10 cellular contexts compared by ENCODE assay signal in genomic region chr19:8575467-8575997, GRCh38. TPM values are rescaled to one million over a fixed set of nuclear protein-coding genes. Genes with fewer than 3 reads are reported as not detected.
DNase-seq lines count a peak whose midpoint lies in the region; ATAC-seq and TF ChIP-seq lines count a peak whose summit lies in the region.
"Had no signal": no experiment of that assay in that cellular context is flagged by ENCODE, and none has a peak within 500 bp of the region (broad histone marks: within the 10 kb centered on the region; RNA-seq: fewer than 3 reads in every experiment).

No MANE protein-coding gene starts in this region.

- H3F3A ChIP-seq in PC-3 (ENCODE audit: low read length, unreplicated experiment) (no peaks in the 10 kb centered on the region), smooth muscle cell (ENCODE audit: low read depth) (no peaks in the 10 kb centered on the region)

- H3K4me1 ChIP-seq in PC-3 (ENCODE audit: insufficient read depth, low read length) (peaks cover 14% of the 10 kb centered on the region), mucosa of rectum (ENCODE audit: control insufficient read depth in 2 of 2, insufficient read depth in 2 of 2, low read length in 2 of 2) (peaks cover 7 to 15% of the 10 kb centered on the region in 2 donors), smooth muscle cell (ENCODE audit: low read depth) (no peaks in the 10 kb centered on the region)

- no peak overlapping the region; the same call in 1 of the 2 replicates for H2AFZ ChIP-seq in PC-3 (ENCODE audit: low read length)
- no peak overlapping the region for H2AFZ ChIP-seq in smooth muscle cell (ENCODE audit: low read depth)
- H2AFZ ChIP-seq: hepatocyte had no signal

- H3K27ac ChIP-seq in PC-3 (ENCODE audit: low read length) (no peak overlapping the region), mucosa of rectum (ENCODE audit: low read depth in 2 of 2, low read length in 2 of 2) (peak overlapping the region in 1 of 2 donors; percentile 67), smooth muscle cell (ENCODE audit: low read depth) (no peak overlapping the region)
- H3K27ac ChIP-seq: hepatocyte had no signal

- 42% methylated on average over 10 of the region's 10 CpGs for WGBS in smooth muscle cell (ENCODE audit: low lambda C conversion rate)

- H3K9me3 Mint-ChIP-seq in activated naive CD4-positive, alpha-beta T cell treated with anti-CD3 and anti-CD28 coated beads for 36 hours: no peaks in the 10 kb centered on the region

- H4K20me1 ChIP-seq in PC-3 (ENCODE audit: low read length) (no peaks in the 10 kb centered on the region), smooth muscle cell (ENCODE audit: low read depth) (no peaks in the 10 kb centered on the region)

- H3K4me3 Mint-ChIP-seq in activated naive CD4-positive, alpha-beta T cell treated with anti-CD3 and anti-CD28 coated beads for 36 hours: peak overlapping the region; percentile 67

- TF ChIP-seq CTCF in PC-3 (conservative IDR thresholded peaks at IDR 0.05; ENCODE audit: low read depth, low read length) (no peak), smooth muscle cell (IDR thresholded peaks at IDR 0.05; ENCODE audit: borderline replicate concordance, insufficient read depth, poor library complexity, severe bottlenecking) (no peak)

- H3K36me3 ChIP-seq in PC-3 (ENCODE audit: low read depth, low read length): no peaks in the 10 kb centered on the region
- no peaks in the 10 kb centered on the region for H3K36me3 ChIP-seq in mucosa of rectum (ENCODE audit: control insufficient read depth in 2 of 2, insufficient read depth in 2 of 2, low read length in 2 of 2)
- H3K36me3 ChIP-seq in smooth muscle cell (ENCODE audit: low read depth): no peaks in the 10 kb centered on the region

- POLR2A ChIA-PET in PC-3 (lab: Charles Lee; ENCODE audit: unreplicated experiment): no interaction called here

- peak; percentile 39 for DNase-seq in CD1c-positive myeloid dendritic cell (ENCODE audit: extremely low spot score)
- DNase-seq in PC-3: peak; percentile 49
- DNase-seq in activated naive CD4-positive, alpha-beta T cell treated with anti-CD3 and anti-CD28 coated beads for 36 hours: peak; percentile 65
- DNase-seq in smooth muscle cell (lab: John Stamatoyannopoulos, UW; ENCODE audit: unreplicated experiment): no peak
- DNase-seq in midbrain (lab: John Stamatoyannopoulos, UW): no peak

- BruUV-seq in PC-3 (replicated peaks; lab: Mats Ljungman, UMichigan): no TSS peak

- H3K4me2 ChIP-seq in PC-3 (ENCODE audit: low read length) (no peak overlapping the region), smooth muscle cell (no peak overlapping the region)
- H3K4me2 ChIP-seq: hepatocyte had no signal

- CTCF ChIA-PET in PC-3 (lab: Charles Lee): no interaction called here
- CTCF ChIA-PET in activated naive CD4-positive, alpha-beta T cell treated with anti-CD3 and anti-CD28 coated beads for 36 hours (lab: Charles Lee): interaction anchor here (0.9 to 7.2 kb wide), 4 partner anchors 8 to 57 kb away, joined by 5 to 103 read pairs (median 12); no protein-coding TSS in a partner anchor

- ATAC-seq in PC-3 (peak; percentile 7; the same call in 1 of the 2 replicates), HG03095 (IDR thresholded peaks at IDR 0.05; ENCODE audit: unreplicated experiment) (no peak), GM18505 (IDR thresholded peaks at IDR 0.05; ENCODE audit: unreplicated experiment) (no peak)
- ATAC-seq: Panc1 had no signal

- no peak overlapping the region for H3K4me3 ChIP-seq in PC-3 (ENCODE audit: low read length)
- peak overlapping the region; percentile 15 to 79 for H3K4me3 ChIP-seq in mucosa of rectum (ENCODE audit: low read length in 2 of 2)
- H3K4me3 ChIP-seq in smooth muscle cell: no peak overlapping the region
- H3K4me3 ChIP-seq: hepatocyte had no signal

- no peaks in the 10 kb centered on the region for H3K27me3 Mint-ChIP-seq in activated naive CD4-positive, alpha-beta T cell treated with anti-CD3 and anti-CD28 coated beads for 36 hours (ENCODE audit: low read depth)

- H3K36me3 Mint-ChIP-seq in activated naive CD4-positive, alpha-beta T cell treated with anti-CD3 and anti-CD28 coated beads for 36 hours (ENCODE audit: low read depth): no peaks in the 10 kb centered on the region

- H3K9me3 ChIP-seq in PC-3 (ENCODE audit: low read length): no peaks in the 10 kb centered on the region
- H3K9me3 ChIP-seq in mucosa of rectum (ENCODE audit: control insufficient read depth in 2 of 2, low read length in 2 of 2): no peaks in the 10 kb centered on the region
- H3K9me3 ChIP-seq in smooth muscle cell (replicated peaks; ENCODE audit: low read depth): no peaks in the 10 kb centered on the region

- intact Hi-C loops in PC-3 (cut with micrococcal nuclease): no loop called here
- intact Hi-C loops in activated naive CD4-positive, alpha-beta T cell treated with anti-CD3 and anti-CD28 coated beads for 36 hours (cut with micrococcal nuclease): no loop called here

- H3K9ac ChIP-seq in PC-3 (ENCODE audit: low read length): no peak overlapping the region
- H3K9ac ChIP-seq in mucosa of rectum (ENCODE audit: low read depth in 1 of 2, low read length in 2 of 2): no peak overlapping the region
- no peak overlapping the region for H3K9ac ChIP-seq in smooth muscle cell (ENCODE audit: low read depth)

- peaks cover 66% of the 10 kb centered on the region for H3K4me1 Mint-ChIP-seq in activated naive CD4-positive, alpha-beta T cell treated with anti-CD3 and anti-CD28 coated beads for 36 hours (ENCODE audit: low read depth)

- no peaks in the 10 kb centered on the region for H3K9me2 ChIP-seq in PC-3 (replicated peaks; ENCODE audit: low read length)

- no peak for TF ChIP-seq POLR2A in GM18505 (IDR thresholded peaks at IDR 0.05; ENCODE audit: borderline replicate concordance, extremely low read depth, insufficient read depth, insufficient read length)

- no peaks in the 10 kb centered on the region for H3K27me3 ChIP-seq in PC-3 (ENCODE audit: low read length)
- H3K27me3 ChIP-seq in mucosa of rectum (ENCODE audit: control insufficient read depth in 2 of 2, insufficient read depth in 2 of 2, low read length in 2 of 2): no peaks in the 10 kb centered on the region
- H3K27me3 ChIP-seq in smooth muscle cell (ENCODE audit: low read depth): no peaks in the 10 kb centered on the region
- H3K27me3 ChIP-seq: hepatocyte had no signal

- H3K79me2 ChIP-seq in PC-3 (ENCODE audit: low read length) (no peaks in the 10 kb centered on the region), smooth muscle cell (ENCODE audit: low read depth) (no peaks in the 10 kb centered on the region)
- H3K79me2 ChIP-seq: hepatocyte had no signal

- H3K27ac Mint-ChIP-seq in activated naive CD4-positive, alpha-beta T cell treated with anti-CD3 and anti-CD28 coated beads for 36 hours: peak overlapping the region; percentile 46

RNA-seq across cellular contexts. Expression of gene MYO1F, which starts 1.7 kb away (rescaled TPM):
- 2.0 TPM in 1 of 2 replicates, not detected in the other for total RNA-seq in PC-3 (2014; rRNA removed)
- total RNA-seq in activated naive CD4-positive, alpha-beta T cell treated with anti-CD3 and anti-CD28 coated beads for 36 hours: 1 to 10 TPM; 2.0 to 2.2 TPM
- total RNA-seq in smooth muscle cell: 0.22 TPM in 1 of 2 replicates, not detected in the other
- polyA plus RNA-seq in smooth muscle cell: 1.4 and 4.1 TPM in 2 replicates

RNA-seq across cellular contexts. Expression of gene ADAMTS10, which starts 35.0 kb away (rescaled TPM):
- total RNA-seq in PC-3 (2014; rRNA removed) (1.2 TPM in 1 of 2 replicates, not detected in the other), smooth muscle cell (13.1 and 18.3 TPM in 2 replicates)
- total RNA-seq in activated naive CD4-positive, alpha-beta T cell treated with anti-CD3 and anti-CD28 coated beads for 36 hours: 1 to 10 TPM; 3.3 to 3.5 TPM
- 14.1 and 21.9 TPM in 2 replicates for polyA plus RNA-seq in smooth muscle cell

RNA-seq across cellular contexts. Expression of gene NFILZ, which starts 54.9 kb away (rescaled TPM):
- total RNA-seq in PC-3 (2014; rRNA removed) (not detected in 2 replicates), smooth muscle cell (not detected in 2 replicates)
- total RNA-seq in activated naive CD4-positive, alpha-beta T cell treated with anti-CD3 and anti-CD28 coated beads for 36 hours: not detected
- polyA plus RNA-seq in smooth muscle cell: not detected in 2 replicates
- total RNA-seq: hepatocyte had no signal
- polyA plus RNA-seq: hepatocyte had no signal

Comparison
In these comparisons a context has a peak if more than half of its experiments do, and no peak if none do; other contexts are left out.
1. DNase-seq: peak in CD1c-positive myeloid dendritic cell (single experiment), PC-3 (single experiment) and activated naive CD4-positive, alpha-beta T cell treated with anti-CD3 and anti-CD28 coated beads for 36 hours (single experiment); none in smooth muscle cell (single experiment) and midbrain (single experiment).
2. H3K4me3 ChIP-seq: peak in mucosa of rectum (2 of 2); none in PC-3 (single experiment) and smooth muscle cell (single experiment).